Comparison of ENCODE assay signal across 7 cellular contexts in genomic region chr2:84868327-84868726, GRCh38. TPM values are rescaled to one million over a fixed set of nuclear protein-coding genes. Genes with fewer than 3 reads are reported as not detected.
DNase-seq lines count a peak whose midpoint lies in the region; ATAC-seq, FAIRE-seq and TF ChIP-seq lines count a peak whose summit lies in the region.
"Not testable (repeated sequence)": the region's sequence is repeated elsewhere in the genome, so short reads cannot be mapped to it uniquely, and the experiment has no call there.

No MANE protein-coding gene starts in this region.

- H3K36me3 Mint-ChIP-seq in CD4-positive, alpha-beta T cell (ENCODE audit: low read depth), result peaks cover 90% of the 10 kb centered on the region
- H3K36me3 Mint-ChIP-seq in T-cell, result peaks cover 25% of the 10 kb centered on the region
- peaks cover 59% of the 10 kb centered on the region for H3K36me3 Mint-ChIP-seq in activated CD8-positive, alpha-beta T cell treated with anti-CD3 and anti-CD28 coated beads, Interleukin-2, amount 10 ng/mL, durations not matched to agents 7 days and 5 days (ENCODE audit: low read depth)
- peaks cover 39% of the 10 kb centered on the region for H3K36me3 Mint-ChIP-seq in activated naive CD4-positive, alpha-beta T cell treated with anti-CD3 and anti-CD28 coated beads for 36 hours (ENCODE audit: low read depth)
- H3K36me3 Mint-ChIP-seq in activated naive CD8-positive, alpha-beta T cell, result peaks cover 10% of the 10 kb centered on the region
- H3K36me3 Mint-ChIP-seq in naive thymus-derived CD8-positive, alpha-beta T cell, result peaks cover 7 to 73% (median 27%) of the 10 kb centered on the region in 3 donors

- ATAC-seq in CD4-positive, alpha-beta T cell (ENCODE audit: poor library complexity); T-cell (replicated peaks in 1 of 4); activated CD8-positive, alpha-beta T cell treated with anti-CD3 and anti-CD28 coated beads, Interleukin-2, amount 10 ng/mL, durations not matched to agents 7 days and 5 days; HepG2; naive thymus-derived CD8-positive, alpha-beta T cell: not testable (repeated sequence)

- peaks cover 89% of the 10 kb centered on the region for H3K4me1 Mint-ChIP-seq in CD4-positive, alpha-beta T cell (ENCODE audit: low read depth)
- H3K4me1 Mint-ChIP-seq in T-cell, result peaks cover 84 to 89% (median 86%) of the 10 kb centered on the region in 3 donors
- peaks cover 78% of the 10 kb centered on the region for H3K4me1 Mint-ChIP-seq in activated CD8-positive, alpha-beta T cell treated with anti-CD3 and anti-CD28 coated beads, Interleukin-2, amount 10 ng/mL, durations not matched to agents 7 days and 5 days (ENCODE audit: low read depth)
- peaks cover 88% of the 10 kb centered on the region for H3K4me1 Mint-ChIP-seq in activated naive CD4-positive, alpha-beta T cell treated with anti-CD3 and anti-CD28 coated beads for 36 hours (ENCODE audit: low read depth)
- peaks cover 84% of the 10 kb centered on the region for H3K4me1 Mint-ChIP-seq in activated naive CD8-positive, alpha-beta T cell (ENCODE audit: low read depth)
- peaks cover 39 to 90% (median 76%) of the 10 kb centered on the region in 4 donors for H3K4me1 Mint-ChIP-seq in naive thymus-derived CD8-positive, alpha-beta T cell

- FAIRE-seq in HepG2 (lab: Jason Lieb, UNC), result not testable (repeated sequence)

- TF ChIP-seq EP300 in HepG2 (IDR thresholded peaks at IDR 0.05; ENCODE audit: low read depth in 2 of 2, low read length in 2 of 2); HepG2 (CRISPR knock-in tag; IDR thresholded peaks at IDR 0.05; ENCODE audit: borderline replicate concordance): not testable (repeated sequence)

- not testable (repeated sequence) for H3K4me1 ChIP-seq in HepG2 (ENCODE audit: insufficient read depth, low read length)

- not testable (repeated sequence) for H3K4me3 Mint-ChIP-seq in CD4-positive, alpha-beta T cell; activated CD8-positive, alpha-beta T cell treated with anti-CD3 and anti-CD28 coated beads, Interleukin-2, amount 10 ng/mL, durations not matched to agents 7 days and 5 days; activated naive CD4-positive, alpha-beta T cell treated with anti-CD3 and anti-CD28 coated beads for 36 hours; activated naive CD8-positive, alpha-beta T cell
- H3K4me3 Mint-ChIP-seq in T-cell, result peak overlapping the region in 1 of 3 donors; percentile 54
- H3K4me3 Mint-ChIP-seq in naive thymus-derived CD8-positive, alpha-beta T cell, result peak overlapping the region in 3 of 10 donors; percentile 66 to 90 (median 74)

- not testable (repeated sequence) for TF ChIP-seq RAD21 in HepG2 (CRISPR knock-in tag; IDR thresholded peaks at IDR 0.05)

- not testable (repeated sequence) for H3K36me3 ChIP-seq in HepG2 (replicated peaks in 1 of 2; ENCODE audit: control insufficient read depth in 1 of 2, insufficient read depth in 2 of 2, low read length in 2 of 2)

- not testable (repeated sequence) for H3K27ac ChIP-seq in CD4-positive, alpha-beta T cell (ENCODE audit: low read depth, low read length); HepG2 (ENCODE audit: extremely low read length, insufficient read depth, low read length)

- not testable (repeated sequence) for BruUV-seq in HepG2 (replicated peaks; lab: Mats Ljungman, UMichigan)

- H3K9me3 ChIP-seq in CD4-positive, alpha-beta T cell (ENCODE audit: control insufficient read depth, low read length); HepG2 (ENCODE audit: low read length): not testable (repeated sequence)

- WGBS in HepG2 (ENCODE audit: low lambda C conversion rate), result 83% methylated on average over 4 of the region's 4 CpGs

- H3K79me2 ChIP-seq in HepG2 (ENCODE audit: insufficient read depth, low read length), result not testable (repeated sequence)

- H4K20me1 ChIP-seq in HepG2 (ENCODE audit: insufficient read depth, low read length), result not testable (repeated sequence)

- POLR2A ChIA-PET in CD4-positive, alpha-beta T cell (lab: Charles Lee), result interaction anchor here (0.7 to 1.9 kb wide), 4 partner anchors 12 to 58 kb away, joined by 4 to 6 read pairs (median 5); partner anchors contain the start of gene TRABD2A
- POLR2A ChIA-PET in T-cell (lab: Charles Lee); activated CD8-positive, alpha-beta T cell treated with anti-CD3 and anti-CD28 coated beads, Interleukin-2, amount 10 ng/mL, durations not matched to agents 7 days and 5 days (lab: Charles Lee); HepG2 (lab: Yijun Ruan, JAX): not testable (repeated sequence)
- POLR2A ChIA-PET in naive thymus-derived CD8-positive, alpha-beta T cell (lab: Charles Lee), result interaction anchor here (0.8 to 3.7 kb wide), 5 partner anchors 9 to 57 kb away, joined by 3 to 28 read pairs (median 3); partner anchors contain the start of gene TRABD2A

- not testable (repeated sequence) for TF ChIP-seq POLR2A in HepG2 (IDR thresholded peaks at IDR 0.05; ENCODE audit: insufficient read depth in 1 of 2, low read depth in 2 of 2, low read length in 2 of 2)

- H3K27me3 ChIP-seq in CD4-positive, alpha-beta T cell (ENCODE audit: control insufficient read depth, insufficient read depth, low read length), result not testable (repeated sequence)
- H3K27me3 ChIP-seq in HepG2 (ENCODE audit: control insufficient read depth in 1 of 2, insufficient read depth in 2 of 2, low read length in 2 of 2), result peaks cover 0 to 19% of the 10 kb centered on the region in 2 experiments; a peak in 3 of 5 replicates

- H3K9me3 Mint-ChIP-seq in CD4-positive, alpha-beta T cell; T-cell; activated CD8-positive, alpha-beta T cell treated with anti-CD3 and anti-CD28 coated beads, Interleukin-2, amount 10 ng/mL, durations not matched to agents 7 days and 5 days (ENCODE audit: insufficient read depth); activated naive CD4-positive, alpha-beta T cell treated with anti-CD3 and anti-CD28 coated beads for 36 hours; activated naive CD8-positive, alpha-beta T cell (ENCODE audit: low read depth); naive thymus-derived CD8-positive, alpha-beta T cell: not testable (repeated sequence)

- in situ Hi-C loops in HepG2 (cut with HindIII; ENCODE audit: extremely low pct_ligation_motif_present, low pct_unique_long_range_greater_than_20kb), result not testable (repeated sequence)

- not testable (repeated sequence) for DNase-seq in CD4-positive, alpha-beta T cell; T-cell; activated naive CD4-positive, alpha-beta T cell treated with anti-CD3 and anti-CD28 coated beads for 36 hours; HepG2 (ENCODE audit: low spot score); naive thymus-derived CD8-positive, alpha-beta T cell
- peak; percentile 7 for DNase-seq in activated CD8-positive, alpha-beta T cell treated with anti-CD3 and anti-CD28 coated beads, Interleukin-2, amount 10 ng/mL, durations not matched to agents 7 days and 5 days

- intact Hi-C loops in CD4-positive, alpha-beta T cell (cut with DNase I, micrococcal nuclease), result loop anchor here in 1 of 2 experiments (5.0 kb wide), 2 partner anchors 36 to 351 kb away; partner anchors contain the start of gene DNAH6
- intact Hi-C loops in activated naive CD4-positive, alpha-beta T cell treated with anti-CD3 and anti-CD28 coated beads for 36 hours (cut with micrococcal nuclease), result loop anchor here (5.0 to 10.0 kb wide), 2 partner anchors 554 to 846 kb away; no protein-coding TSS in a partner anchor
- intact Hi-C loops in HepG2 (cut with micrococcal nuclease; ENCODE audit: unreplicated experiment), result loop anchor here (5.0 kb wide), 1 partner anchor 371 kb away; no protein-coding TSS in a partner anchor

- not testable (repeated sequence) for H3K9ac ChIP-seq in HepG2 (ENCODE audit: insufficient read depth, low read depth, low read length)

- H3K27ac Mint-ChIP-seq in CD4-positive, alpha-beta T cell, result peak overlapping the region; percentile 94
- peak overlapping the region; percentile 97 to 98 for H3K27ac Mint-ChIP-seq in T-cell
- not testable (repeated sequence) for H3K27ac Mint-ChIP-seq in activated CD8-positive, alpha-beta T cell treated with anti-CD3 and anti-CD28 coated beads, Interleukin-2, amount 10 ng/mL, durations not matched to agents 7 days and 5 days
- H3K27ac Mint-ChIP-seq in activated naive CD4-positive, alpha-beta T cell treated with anti-CD3 and anti-CD28 coated beads for 36 hours, result peak overlapping the region; percentile 75
- H3K27ac Mint-ChIP-seq in activated naive CD8-positive, alpha-beta T cell, result peak overlapping the region; percentile 97
- peak overlapping the region in 8 of 10 donors; percentile 27 to 99 (median 82) for H3K27ac Mint-ChIP-seq in naive thymus-derived CD8-positive, alpha-beta T cell

- H3K4me2 ChIP-seq in HepG2 (ENCODE audit: low read depth, low read length), result not testable (repeated sequence)

- H2AFZ ChIP-seq in HepG2 (ENCODE audit: low read length), result not testable (repeated sequence)

- CTCF ChIA-PET in CD4-positive, alpha-beta T cell (lab: Charles Lee), result interaction anchor here (0.6 to 1.7 kb wide), 3 partner anchors 9 to 384 kb away, joined by 3 to 12 read pairs (median 3); no protein-coding TSS in a partner anchor
- CTCF ChIA-PET in T-cell (lab: Charles Lee), result interaction anchor here (0.6 to 0.7 kb wide), 2 partner anchors 58 to 355 kb away, joined by 3 to 10 read pairs; no protein-coding TSS in a partner anchor
- CTCF ChIA-PET in activated CD8-positive, alpha-beta T cell treated with anti-CD3 and anti-CD28 coated beads, Interleukin-2, amount 10 ng/mL, durations not matched to agents 7 days and 5 days (lab: Charles Lee), result interaction anchor here (0.6 to 24.0 kb wide), 6 partner anchors 10 to 54 kb away, joined by 3 to 397 read pairs (median 6); partner anchors contain the start of gene TRABD2A
- CTCF ChIA-PET in activated naive CD4-positive, alpha-beta T cell treated with anti-CD3 and anti-CD28 coated beads for 36 hours (lab: Charles Lee), result interaction anchor here (0.6 to 1.8 kb wide), 5 partner anchors 11 to 342 kb away, joined by 3 to 10 read pairs (median 5); no protein-coding TSS in a partner anchor
- CTCF ChIA-PET in HepG2 (lab: Yijun Ruan, JAX; ENCODE audit: low intra/inter-chr PET ratio, low total read pairs), result not testable (repeated sequence)

- TF ChIP-seq CTCF in CD4-positive, alpha-beta T cell (IDR thresholded peaks at IDR 0.05); HepG2 (CRISPR knock-in tag; IDR thresholded peaks at IDR 0.05): not testable (repeated sequence)

- not testable (repeated sequence) for H3K4me3 ChIP-seq in HepG2 (replicated peaks in 1 of 3; ENCODE audit: insufficient read depth in 1 of 3, low read depth in 2 of 3, low read length in 3 of 3)

- not testable (repeated sequence) for H3K27me3 Mint-ChIP-seq in CD4-positive, alpha-beta T cell; T-cell; activated CD8-positive, alpha-beta T cell treated with anti-CD3 and anti-CD28 coated beads, Interleukin-2, amount 10 ng/mL, durations not matched to agents 7 days and 5 days (ENCODE audit: low read depth); activated naive CD4-positive, alpha-beta T cell treated with anti-CD3 and anti-CD28 coated beads for 36 hours (ENCODE audit: low read depth); activated naive CD8-positive, alpha-beta T cell; naive thymus-derived CD8-positive, alpha-beta T cell

RNA-seq across cellular contexts. Expression of gene TRABD2A, which starts 12.6 kb away (rescaled TPM):
- 100 to 1,000 TPM; 166 to 170 TPM for total RNA-seq in CD4-positive, alpha-beta T cell
- total RNA-seq in T-cell (100 to 1,000 TPM in 3 of 5 donors, 10 to 100 TPM in 2; 77.3 to 219 (median 106) TPM), HepG2 (2016; rRNA removed; fragmentation: Illumina TruSeq; extraction: Trizol) (0.36 TPM in 1 of 2 replicates, not detected in the other)
- total RNA-seq in activated CD8-positive, alpha-beta T cell treated with anti-CD3 and anti-CD28 coated beads, Interleukin-2, amount 10 ng/mL, durations not matched to agents 7 days and 5 days, result 10 to 100 TPM; 71.9 to 73.2 TPM
- total RNA-seq in activated naive CD4-positive, alpha-beta T cell treated with anti-CD3 and anti-CD28 coated beads for 36 hours, result 10 to 100 TPM; 40.4 to 41.7 TPM
- not detected in 2 replicates for total RNA-seq in HepG2 (2016; cell fraction: cytosol; rRNA removed; fragmentation: Illumina TruSeq; extraction: Trizol; ENCODE audit: low read depth)
- 0.09 TPM in 1 of 2 replicates, not detected in the other for total RNA-seq in HepG2 (2016; cell fraction: insoluble cytoplasmic fraction; rRNA removed; fragmentation: Illumina TruSeq; extraction: Trizol)
- 0.38 TPM in 1 of 2 replicates, not detected in the other for total RNA-seq in HepG2 (2016; cell fraction: membrane; rRNA removed; fragmentation: Illumina TruSeq; extraction: Trizol)
- total RNA-seq in HepG2 (2016; cell fraction: nucleus; rRNA removed; fragmentation: Illumina TruSeq; extraction: Trizol), result 0.34 TPM in 1 of 2 replicates, not detected in the other
- polyA plus RNA-seq in HepG2 (2011; rRNA removed), result 0.15 and 0.21 TPM in 2 replicates
- 0.21 TPM in 1 of 2 replicates, not detected in the other for polyA plus RNA-seq in HepG2 (2011; cell fraction: cytosol; rRNA removed)
- polyA plus RNA-seq in HepG2 (2011; cell fraction: nucleus; rRNA removed), result 0.12 TPM in 1 of 2 replicates, not detected in the other
- 0.13 and 0.25 TPM in 2 replicates for polyA plus RNA-seq in HepG2 (2012)
- polyA plus RNA-seq in HepG2 (2016; cell fraction: cytosol; fragmentation: Illumina TruSeq; extraction: Trizol; ENCODE audit: low read depth), result 0.28 TPM in 1 of 2 replicates, not detected in the other
- not detected in 2 replicates for polyA plus RNA-seq in HepG2 (2016; cell fraction: insoluble cytoplasmic fraction; fragmentation: Illumina TruSeq; extraction: Trizol; ENCODE audit: low read depth)
- 0.06 TPM in 1 of 2 replicates, not detected in the other for polyA plus RNA-seq in HepG2 (2016; cell fraction: membrane; fragmentation: Illumina TruSeq; extraction: Trizol; ENCODE audit: low read depth)
- not detected in 2 replicates for polyA plus RNA-seq in HepG2 (2016; cell fraction: nucleus; fragmentation: Illumina TruSeq; extraction: Trizol; ENCODE audit: insufficient read depth, low read depth)
- polyA minus RNA-seq in HepG2 (2011; rRNA and poly(A)+ RNA removed; ENCODE audit: low replicate concordance), result 0.16 and 246 TPM in 2 replicates
- not detected in 2 replicates for polyA minus RNA-seq in HepG2 (2011; cell fraction: cytosol; rRNA and poly(A)+ RNA removed)
- polyA minus RNA-seq in HepG2 (2011; cell fraction: nucleus; rRNA and poly(A)+ RNA removed), result 0.50 TPM in 1 of 2 replicates, not detected in the other
- total RNA-seq in naive thymus-derived CD8-positive, alpha-beta T cell, result 100 to 1,000 TPM; 165 to 168 TPM
- polyA plus RNA-seq in naive thymus-derived CD8-positive, alpha-beta T cell, result 100 to 1,000 TPM in 2 of 3 donors, 10 to 100 TPM in 1; 70.1 to 173 (median 104) TPM

RNA-seq across cellular contexts. Expression of gene TMSB10, which starts 37.1 kb away (rescaled TPM):
- 1,000 to 10,000 TPM; 1,969 to 2,001 TPM for total RNA-seq in CD4-positive, alpha-beta T cell
- total RNA-seq in T-cell (1,000 to 10,000 TPM; 1,423 to 1,890 (median 1,689) TPM), HepG2 (2016; rRNA removed; fragmentation: Illumina TruSeq; extraction: Trizol) (708 and 754 TPM in 2 replicates)
- total RNA-seq in activated CD8-positive, alpha-beta T cell treated with anti-CD3 and anti-CD28 coated beads, Interleukin-2, amount 10 ng/mL, durations not matched to agents 7 days and 5 days, result 1,000 to 10,000 TPM; 4,520 to 4,885 TPM
- 1,000 to 10,000 TPM; 1,772 to 1,864 TPM for total RNA-seq in activated naive CD4-positive, alpha-beta T cell treated with anti-CD3 and anti-CD28 coated beads for 36 hours
- total RNA-seq in HepG2 (2016; cell fraction: cytosol; rRNA removed; fragmentation: Illumina TruSeq; extraction: Trizol; ENCODE audit: low read depth), result 577 and 682 TPM in 2 replicates
- total RNA-seq in HepG2 (2016; cell fraction: insoluble cytoplasmic fraction; rRNA removed; fragmentation: Illumina TruSeq; extraction: Trizol), result 702 and 711 TPM in 2 replicates
- total RNA-seq in HepG2 (2016; cell fraction: membrane; rRNA removed; fragmentation: Illumina TruSeq; extraction: Trizol), result 753 and 798 TPM in 2 replicates
- total RNA-seq in HepG2 (2016; cell fraction: nucleus; rRNA removed; fragmentation: Illumina TruSeq; extraction: Trizol), result 206 and 246 TPM in 2 replicates
- polyA plus RNA-seq in HepG2 (2011; rRNA removed), result 528 and 665 TPM in 2 replicates
- polyA plus RNA-seq in HepG2 (2011; cell fraction: cytosol; rRNA removed), result 1,060 and 1,065 TPM in 2 replicates
- polyA plus RNA-seq in HepG2 (2011; cell fraction: nucleus; rRNA removed), result 311 and 445 TPM in 2 replicates
- 917 and 1,099 TPM in 2 replicates for polyA plus RNA-seq in HepG2 (2012)
- polyA plus RNA-seq in HepG2 (2016; cell fraction: cytosol; fragmentation: Illumina TruSeq; extraction: Trizol; ENCODE audit: low read depth), result 700 and 865 TPM in 2 replicates
- polyA plus RNA-seq in HepG2 (2016; cell fraction: insoluble cytoplasmic fraction; fragmentation: Illumina TruSeq; extraction: Trizol; ENCODE audit: low read depth), result 669 and 773 TPM in 2 replicates
- 819 and 872 TPM in 2 replicates for polyA plus RNA-seq in HepG2 (2016; cell fraction: membrane; fragmentation: Illumina TruSeq; extraction: Trizol; ENCODE audit: low read depth)
- 429 and 431 TPM in 2 replicates for polyA plus RNA-seq in HepG2 (2016; cell fraction: nucleus; fragmentation: Illumina TruSeq; extraction: Trizol; ENCODE audit: insufficient read depth, low read depth)
- 67.4 and 236 TPM in 2 replicates for polyA minus RNA-seq in HepG2 (2011; rRNA and poly(A)+ RNA removed; ENCODE audit: low replicate concordance)
- polyA minus RNA-seq in HepG2 (2011; cell fraction: cytosol; rRNA and poly(A)+ RNA removed), result 123 and 157 TPM in 2 replicates
- 35.6 and 38.8 TPM in 2 replicates for polyA minus RNA-seq in HepG2 (2011; cell fraction: nucleus; rRNA and poly(A)+ RNA removed)
- 1,000 to 10,000 TPM; 1,479 to 1,535 TPM for total RNA-seq in naive thymus-derived CD8-positive, alpha-beta T cell
- 1,000 to 10,000 TPM; 6,950 to 8,855 (median 7,882) TPM for polyA plus RNA-seq in naive thymus-derived CD8-positive, alpha-beta T cell

Comparison
In these comparisons a context has a peak if more than half of its experiments do, and no peak if none do; other contexts are left out.
1. RNA of gene TRABD2A, which starts 12.6 kb away (total RNA-seq): 166 to 170 TPM in CD4-positive, alpha-beta T cell, 165 to 168 TPM in naive thymus-derived CD8-positive, alpha-beta T cell, 77.3 to 219 TPM in T-cell, 71.9 to 73.2 TPM in activated CD8-positive, alpha-beta T cell treated with anti-CD3 and anti-CD28 coated beads, Interleukin-2, amount 10 ng/mL, durations not matched to agents 7 days and 5 days and 40.4 to 41.7 TPM in activated naive CD4-positive, alpha-beta T cell treated with anti-CD3 and anti-CD28 coated beads for 36 hours; 0.09 to 0.38 TPM in HepG2; every median in the first group is over 10 times any median in the second.